In the genomic region with DNA sequence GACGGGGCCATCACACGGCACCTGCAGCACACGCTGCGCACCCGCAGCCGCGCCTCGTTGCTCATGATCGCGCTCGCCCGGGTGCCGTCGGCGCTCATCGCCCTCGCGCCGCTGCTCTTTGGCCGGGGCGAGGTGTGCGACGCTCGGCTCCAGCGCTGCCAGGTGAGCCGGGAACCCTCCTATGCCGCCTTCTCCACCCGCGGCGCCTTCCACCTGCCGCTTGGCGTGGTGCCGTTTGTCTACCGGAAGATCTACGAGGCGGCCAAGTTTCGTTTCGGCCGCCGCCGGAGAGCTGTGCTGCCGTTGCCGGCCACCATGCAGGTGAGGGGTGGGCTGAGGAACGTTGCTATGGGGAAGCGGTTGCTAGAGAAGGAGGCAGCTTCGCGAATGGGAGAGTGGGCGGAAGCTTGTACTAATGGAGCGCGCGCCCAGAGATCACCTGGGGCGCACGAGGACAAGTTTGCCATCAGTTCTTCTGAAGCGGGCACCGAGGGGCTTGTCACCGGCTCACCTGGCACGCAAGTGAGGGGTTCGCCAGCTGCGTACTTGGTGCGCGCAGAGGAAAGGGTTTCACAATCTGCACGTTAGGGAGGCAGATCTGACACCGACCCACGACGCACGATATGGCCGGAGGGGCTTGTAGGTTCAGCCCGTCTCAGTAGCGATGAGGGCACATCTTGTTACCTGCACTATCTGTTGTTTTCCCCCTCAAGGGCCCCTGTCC, we compare ENCODE assay signal across 2 cellular contexts.
TF ChIP-seq lines count a peak whose summit lies in the region.

No MANE protein-coding gene starts in this region.

TF ChIP-seq in SK-N-SH, 30 proteins besides CTCF, POLR2A, EP300 and RAD21 (continued from another document):
- TF ChIP-seq, protein P1, sequence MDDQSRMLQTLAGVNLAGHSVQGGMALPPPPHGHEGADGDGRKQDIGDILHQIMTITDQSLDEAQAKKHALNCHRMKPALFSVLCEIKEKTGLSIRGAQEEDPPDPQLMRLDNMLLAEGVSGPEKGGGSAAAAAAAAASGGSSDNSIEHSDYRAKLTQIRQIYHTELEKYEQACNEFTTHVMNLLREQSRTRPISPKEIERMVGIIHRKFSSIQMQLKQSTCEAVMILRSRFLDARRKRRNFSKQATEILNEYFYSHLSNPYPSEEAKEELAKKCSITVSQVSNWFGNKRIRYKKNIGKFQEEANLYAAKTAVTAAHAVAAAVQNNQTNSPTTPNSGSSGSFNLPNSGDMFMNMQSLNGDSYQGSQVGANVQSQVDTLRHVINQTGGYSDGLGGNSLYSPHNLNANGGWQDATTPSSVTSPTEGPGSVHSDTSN (IDR thresholded peaks at IDR 0.05) = no peak
- TF ChIP-seq, protein P2, sequence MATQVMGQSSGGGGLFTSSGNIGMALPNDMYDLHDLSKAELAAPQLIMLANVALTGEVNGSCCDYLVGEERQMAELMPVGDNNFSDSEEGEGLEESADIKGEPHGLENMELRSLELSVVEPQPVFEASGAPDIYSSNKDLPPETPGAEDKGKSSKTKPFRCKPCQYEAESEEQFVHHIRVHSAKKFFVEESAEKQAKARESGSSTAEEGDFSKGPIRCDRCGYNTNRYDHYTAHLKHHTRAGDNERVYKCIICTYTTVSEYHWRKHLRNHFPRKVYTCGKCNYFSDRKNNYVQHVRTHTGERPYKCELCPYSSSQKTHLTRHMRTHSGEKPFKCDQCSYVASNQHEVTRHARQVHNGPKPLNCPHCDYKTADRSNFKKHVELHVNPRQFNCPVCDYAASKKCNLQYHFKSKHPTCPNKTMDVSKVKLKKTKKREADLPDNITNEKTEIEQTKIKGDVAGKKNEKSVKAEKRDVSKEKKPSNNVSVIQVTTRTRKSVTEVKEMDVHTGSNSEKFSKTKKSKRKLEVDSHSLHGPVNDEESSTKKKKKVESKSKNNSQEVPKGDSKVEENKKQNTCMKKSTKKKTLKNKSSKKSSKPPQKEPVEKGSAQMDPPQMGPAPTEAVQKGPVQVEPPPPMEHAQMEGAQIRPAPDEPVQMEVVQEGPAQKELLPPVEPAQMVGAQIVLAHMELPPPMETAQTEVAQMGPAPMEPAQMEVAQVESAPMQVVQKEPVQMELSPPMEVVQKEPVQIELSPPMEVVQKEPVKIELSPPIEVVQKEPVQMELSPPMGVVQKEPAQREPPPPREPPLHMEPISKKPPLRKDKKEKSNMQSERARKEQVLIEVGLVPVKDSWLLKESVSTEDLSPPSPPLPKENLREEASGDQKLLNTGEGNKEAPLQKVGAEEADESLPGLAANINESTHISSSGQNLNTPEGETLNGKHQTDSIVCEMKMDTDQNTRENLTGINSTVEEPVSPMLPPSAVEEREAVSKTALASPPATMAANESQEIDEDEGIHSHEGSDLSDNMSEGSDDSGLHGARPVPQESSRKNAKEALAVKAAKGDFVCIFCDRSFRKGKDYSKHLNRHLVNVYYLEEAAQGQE (IDR thresholded peaks at IDR 0.05; ENCODE audit: low read depth, low read length) = no peak
- TF ChIP-seq SIN3A (IDR thresholded peaks at IDR 0.05; ENCODE audit: borderline replicate concordance, low read depth, low read length) (no peak), ELF1 (IDR thresholded peaks at IDR 0.05) (no peak), YY1 (IDR thresholded peaks at IDR 0.05; ENCODE audit: low read depth) (no peak), SMC3 (IDR thresholded peaks at IDR 0.05; ENCODE audit: low read depth, low read length) (no peak), GABPA (IDR thresholded peaks at IDR 0.05; ENCODE audit: low read depth) (no peak), FOSL2 (IDR thresholded peaks at IDR 0.05; ENCODE audit: borderline replicate concordance, low read depth) (no peak)

TF ChIP-seq in SK-N-SH treated with all-trans-retinoic acid at 6 μM for 48 hours, 23 proteins besides CTCF, POLR2A, EP300 and RAD21 (continued from another document):
- TF ChIP-seq, protein P3, sequence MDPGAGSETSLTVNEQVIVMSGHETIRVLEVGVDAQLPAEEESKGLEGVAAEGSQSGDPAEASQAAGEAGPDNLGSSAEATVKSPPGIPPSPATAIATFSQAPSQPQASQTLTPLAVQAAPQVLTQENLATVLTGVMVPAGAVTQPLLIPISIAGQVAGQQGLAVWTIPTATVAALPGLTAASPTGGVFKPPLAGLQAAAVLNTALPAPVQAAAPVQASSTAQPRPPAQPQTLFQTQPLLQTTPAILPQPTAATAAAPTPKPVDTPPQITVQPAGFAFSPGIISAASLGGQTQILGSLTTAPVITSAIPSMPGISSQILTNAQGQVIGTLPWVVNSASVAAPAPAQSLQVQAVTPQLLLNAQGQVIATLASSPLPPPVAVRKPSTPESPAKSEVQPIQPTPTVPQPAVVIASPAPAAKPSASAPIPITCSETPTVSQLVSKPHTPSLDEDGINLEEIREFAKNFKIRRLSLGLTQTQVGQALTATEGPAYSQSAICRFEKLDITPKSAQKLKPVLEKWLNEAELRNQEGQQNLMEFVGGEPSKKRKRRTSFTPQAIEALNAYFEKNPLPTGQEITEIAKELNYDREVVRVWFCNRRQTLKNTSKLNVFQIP (CRISPR knock-in tag; IDR thresholded peaks at IDR 0.05; ENCODE audit: borderline replicate concordance, low read depth) = no peak
- no peak for TF ChIP-seq ESRRG (CRISPR knock-in tag; IDR thresholded peaks at IDR 0.05)
- no peak for TF ChIP-seq BACH2 (CRISPR knock-in tag; IDR thresholded peaks at IDR 0.05; ENCODE audit: borderline replicate concordance)
- TF ChIP-seq ISL1 (CRISPR knock-in tag; IDR thresholded peaks at IDR 0.05) = no peak
- TF ChIP-seq RARB (CRISPR knock-in tag; IDR thresholded peaks at IDR 0.05) = no peak
- TF ChIP-seq ZFP3 (CRISPR knock-in tag; IDR thresholded peaks at IDR 0.05) = no peak
- TF ChIP-seq, protein P4, sequence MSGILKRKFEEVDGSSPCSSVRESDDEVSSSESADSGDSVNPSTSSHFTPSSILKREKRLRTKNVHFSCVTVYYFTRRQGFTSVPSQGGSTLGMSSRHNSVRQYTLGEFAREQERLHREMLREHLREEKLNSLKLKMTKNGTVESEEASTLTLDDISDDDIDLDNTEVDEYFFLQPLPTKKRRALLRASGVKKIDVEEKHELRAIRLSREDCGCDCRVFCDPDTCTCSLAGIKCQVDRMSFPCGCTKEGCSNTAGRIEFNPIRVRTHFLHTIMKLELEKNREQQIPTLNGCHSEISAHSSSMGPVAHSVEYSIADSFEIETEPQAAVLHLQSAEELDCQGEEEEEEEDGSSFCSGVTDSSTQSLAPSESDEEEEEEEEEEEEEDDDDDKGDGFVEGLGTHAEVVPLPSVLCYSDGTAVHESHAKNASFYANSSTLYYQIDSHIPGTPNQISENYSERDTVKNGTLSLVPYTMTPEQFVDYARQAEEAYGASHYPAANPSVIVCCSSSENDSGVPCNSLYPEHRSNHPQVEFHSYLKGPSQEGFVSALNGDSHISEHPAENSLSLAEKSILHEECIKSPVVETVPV (CRISPR knock-in tag; IDR thresholded peaks at IDR 0.05) = no peak
- no peak for TF ChIP-seq ZNF8 (CRISPR knock-in tag; IDR thresholded peaks at IDR 0.05)
- no peak for TF ChIP-seq TOX (CRISPR knock-in tag; IDR thresholded peaks at IDR 0.05; ENCODE audit: borderline replicate concordance)
- TF ChIP-seq, protein P5, sequence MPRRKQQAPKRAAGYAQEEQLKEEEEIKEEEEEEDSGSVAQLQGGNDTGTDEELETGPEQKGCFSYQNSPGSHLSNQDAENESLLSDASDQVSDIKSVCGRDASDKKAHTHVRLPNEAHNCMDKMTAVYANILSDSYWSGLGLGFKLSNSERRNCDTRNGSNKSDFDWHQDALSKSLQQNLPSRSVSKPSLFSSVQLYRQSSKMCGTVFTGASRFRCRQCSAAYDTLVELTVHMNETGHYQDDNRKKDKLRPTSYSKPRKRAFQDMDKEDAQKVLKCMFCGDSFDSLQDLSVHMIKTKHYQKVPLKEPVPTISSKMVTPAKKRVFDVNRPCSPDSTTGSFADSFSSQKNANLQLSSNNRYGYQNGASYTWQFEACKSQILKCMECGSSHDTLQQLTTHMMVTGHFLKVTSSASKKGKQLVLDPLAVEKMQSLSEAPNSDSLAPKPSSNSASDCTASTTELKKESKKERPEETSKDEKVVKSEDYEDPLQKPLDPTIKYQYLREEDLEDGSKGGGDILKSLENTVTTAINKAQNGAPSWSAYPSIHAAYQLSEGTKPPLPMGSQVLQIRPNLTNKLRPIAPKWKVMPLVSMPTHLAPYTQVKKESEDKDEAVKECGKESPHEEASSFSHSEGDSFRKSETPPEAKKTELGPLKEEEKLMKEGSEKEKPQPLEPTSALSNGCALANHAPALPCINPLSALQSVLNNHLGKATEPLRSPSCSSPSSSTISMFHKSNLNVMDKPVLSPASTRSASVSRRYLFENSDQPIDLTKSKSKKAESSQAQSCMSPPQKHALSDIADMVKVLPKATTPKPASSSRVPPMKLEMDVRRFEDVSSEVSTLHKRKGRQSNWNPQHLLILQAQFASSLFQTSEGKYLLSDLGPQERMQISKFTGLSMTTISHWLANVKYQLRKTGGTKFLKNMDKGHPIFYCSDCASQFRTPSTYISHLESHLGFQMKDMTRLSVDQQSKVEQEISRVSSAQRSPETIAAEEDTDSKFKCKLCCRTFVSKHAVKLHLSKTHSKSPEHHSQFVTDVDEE (CRISPR knock-in tag; IDR thresholded peaks at IDR 0.05) = no peak
- TF ChIP-seq CSDC2 (CRISPR knock-in tag; IDR thresholded peaks at IDR 0.05) = no peak
- no peak for TF ChIP-seq TCF4 (CRISPR knock-in tag; IDR thresholded peaks at IDR 0.05; ENCODE audit: borderline replicate concordance)
- TF ChIP-seq GLIS3 (CRISPR knock-in tag; IDR thresholded peaks at IDR 0.05) = no peak
- TF ChIP-seq SNAI2 (CRISPR knock-in tag; IDR thresholded peaks at IDR 0.05) = no peak
- TF ChIP-seq ZNF565 (CRISPR knock-in tag; conservative IDR thresholded peaks at IDR 0.05; ENCODE audit: low read depth) = no peak
- TF ChIP-seq, protein P6, sequence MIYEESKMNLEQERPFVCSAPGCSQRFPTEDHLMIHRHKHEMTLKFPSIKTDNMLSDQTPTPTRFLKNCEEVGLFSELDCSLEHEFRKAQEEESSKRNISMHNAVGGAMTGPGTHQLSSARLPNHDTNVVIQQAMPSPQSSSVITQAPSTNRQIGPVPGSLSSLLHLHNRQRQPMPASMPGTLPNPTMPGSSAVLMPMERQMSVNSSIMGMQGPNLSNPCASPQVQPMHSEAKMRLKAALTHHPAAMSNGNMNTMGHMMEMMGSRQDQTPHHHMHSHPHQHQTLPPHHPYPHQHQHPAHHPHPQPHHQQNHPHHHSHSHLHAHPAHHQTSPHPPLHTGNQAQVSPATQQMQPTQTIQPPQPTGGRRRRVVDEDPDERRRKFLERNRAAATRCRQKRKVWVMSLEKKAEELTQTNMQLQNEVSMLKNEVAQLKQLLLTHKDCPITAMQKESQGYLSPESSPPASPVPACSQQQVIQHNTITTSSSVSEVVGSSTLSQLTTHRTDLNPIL (CRISPR knock-in tag; IDR thresholded peaks at IDR 0.05; ENCODE audit: low read depth) = no peak
